ENCODE assay signal across 8 cellular contexts in the genomic region with DNA sequence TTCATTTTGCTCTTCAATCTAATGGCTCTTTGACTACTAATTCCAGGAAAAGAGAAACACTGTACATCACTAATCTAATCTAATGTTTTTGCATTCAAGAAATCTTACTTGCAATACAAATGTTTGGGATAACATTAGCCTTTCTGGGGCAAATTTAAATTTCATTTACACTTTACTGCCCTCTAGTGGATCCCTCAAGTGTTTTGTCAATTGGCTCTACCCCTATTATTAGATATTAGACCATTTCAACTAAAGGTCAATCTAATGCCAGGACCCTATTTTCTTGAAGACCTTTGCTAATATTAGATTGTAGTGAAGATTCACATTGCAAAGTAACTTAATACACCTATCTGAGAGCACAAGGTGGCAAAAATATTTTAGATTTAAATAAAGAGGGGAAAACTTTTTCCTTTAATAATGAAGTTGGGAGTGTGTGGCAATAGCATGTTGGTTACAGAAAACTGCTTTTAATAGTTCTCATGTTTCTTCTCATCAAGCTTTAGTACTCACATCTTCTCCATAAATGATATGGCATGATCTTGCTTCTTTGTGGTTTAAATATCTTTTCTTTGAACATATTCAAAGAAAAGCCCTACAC. TPM values are rescaled to one million over a fixed set of nuclear protein-coding genes. Genes with fewer than 3 reads are reported as not detected.
DNase-seq lines count a peak whose midpoint lies in the region; ATAC-seq and TF ChIP-seq lines count a peak whose summit lies in the region.

No MANE protein-coding gene starts in this region.

- H3K27ac ChIP-seq in neutrophil: no peak overlapping the region

- H3K27me3 Mint-ChIP-seq in natural killer cell (ENCODE audit: low read depth in 2 of 2): peaks cover 21 to 23% of the 10 kb centered on the region in 2 donors
- peaks cover 23 to 27% of the 10 kb centered on the region in 2 donors for H3K27me3 Mint-ChIP-seq in natural killer cell treated with Interleukin-12 subunit alpha and Interleukin-12 subunit beta and Interleukin-15 and Interleukin-18, amount 100 ng/mL, for 72 hours

- ATAC-seq in natural killer cell: peak in 1 of 3 donors; percentile 25
- no peak for ATAC-seq in natural killer cell treated with Interleukin-12 subunit alpha and Interleukin-12 subunit beta and Interleukin-15 and Interleukin-18, amount 100 ng/mL, for 72 hours
- ATAC-seq in GM19395 (IDR thresholded peaks at IDR 0.05; ENCODE audit: unreplicated experiment): no peak

- H3K4me1 ChIP-seq in neutrophil (ENCODE audit: control insufficient read depth in 1 of 2, insufficient read depth in 1 of 2, low read depth in 1 of 2, low read length in 1 of 2): peaks cover 23 to 26% of the 10 kb centered on the region in 2 experiments

- TF ChIP-seq CTCF in natural killer cell (IDR thresholded peaks at IDR 0.05): peak; percentile 90
- TF ChIP-seq CTCF in neutrophil (IDR thresholded peaks at IDR 0.05): peak; percentile 62

- H3K9me3 Mint-ChIP-seq in natural killer cell: no peaks in the 10 kb centered on the region
- H3K9me3 Mint-ChIP-seq in natural killer cell treated with Interleukin-12 subunit alpha and Interleukin-12 subunit beta and Interleukin-15 and Interleukin-18, amount 100 ng/mL, for 72 hours: no peaks in the 10 kb centered on the region

- intact Hi-C loops in natural killer cell (cut with micrococcal nuclease): loop anchor here (10.0 kb wide), 1 partner anchor 47 kb away; no protein-coding TSS in a partner anchor

- H3K36me3 Mint-ChIP-seq in natural killer cell: peaks cover 6% of the 10 kb centered on the region
- H3K36me3 Mint-ChIP-seq in natural killer cell treated with Interleukin-12 subunit alpha and Interleukin-12 subunit beta and Interleukin-15 and Interleukin-18, amount 100 ng/mL, for 72 hours: peaks cover 6% of the 10 kb centered on the region

- no peaks in the 10 kb centered on the region for H3K36me3 ChIP-seq in neutrophil

- H3K4me3 Mint-ChIP-seq in natural killer cell: no peak overlapping the region
- H3K4me3 Mint-ChIP-seq in natural killer cell treated with Interleukin-12 subunit alpha and Interleukin-12 subunit beta and Interleukin-15 and Interleukin-18, amount 100 ng/mL, for 72 hours: no peak overlapping the region

- peaks cover 58% of the 10 kb centered on the region for H3K27me3 ChIP-seq in neutrophil

- no peaks in the 10 kb centered on the region for H3K9me3 ChIP-seq in neutrophil

- peaks cover 11 to 14% of the 10 kb centered on the region in 2 donors for H3K4me1 Mint-ChIP-seq in natural killer cell
- H3K4me1 Mint-ChIP-seq in natural killer cell treated with Interleukin-12 subunit alpha and Interleukin-12 subunit beta and Interleukin-15 and Interleukin-18, amount 100 ng/mL, for 72 hours (ENCODE audit: low read depth in 2 of 2): peaks cover 10 to 13% of the 10 kb centered on the region in 2 donors

- H3K27ac Mint-ChIP-seq in natural killer cell: no peak overlapping the region
- H3K27ac Mint-ChIP-seq in natural killer cell treated with Interleukin-12 subunit alpha and Interleukin-12 subunit beta and Interleukin-15 and Interleukin-18, amount 100 ng/mL, for 72 hours: no peak overlapping the region

- no peak overlapping the region for H3K4me3 ChIP-seq in neutrophil (ENCODE audit: low read depth in 1 of 2, low read length in 1 of 2)

- DNase-seq in natural killer cell (no peak), NCI-H82 (lab: John Stamatoyannopoulos, UW) (peak; percentile 54), dedifferentiated amniotic fluid mesenchymal stem cell (ENCODE audit: extremely low spot score) (peak; percentile 55), activated gamma-delta T cell (lab: John Stamatoyannopoulos, UW) (no peak)
- DNase-seq in natural killer cell treated with Interleukin-12 subunit alpha and Interleukin-12 subunit beta and Interleukin-15 and Interleukin-18, amount 100 ng/mL, for 72 hours (ENCODE audit: low spot score): no peak
- no peak for DNase-seq in activated CD4-positive, alpha-beta T cell treated with anti-CD3 and anti-CD28 coated beads for 1 hour

RNA-seq across cellular contexts. Expression of a gene that starts 5.0 kb away (rescaled TPM):
- total RNA-seq in natural killer cell: not detected
- not detected for total RNA-seq in natural killer cell treated with Interleukin-12 subunit alpha and Interleukin-12 subunit beta and Interleukin-15 and Interleukin-18, amount 100 ng/mL, for 72 hours

RNA-seq across cellular contexts. Expression of a gene that starts 11.6 kb away (rescaled TPM):
- 100 to 1,000 TPM; 155 to 204 (median 164) TPM for total RNA-seq in natural killer cell
- 10 to 100 TPM; 92.0 to 93.0 TPM for total RNA-seq in natural killer cell treated with Interleukin-12 subunit alpha and Interleukin-12 subunit beta and Interleukin-15 and Interleukin-18, amount 100 ng/mL, for 72 hours

Comparison
In these comparisons a context has a peak if more than half of its experiments do, and no peak if none do; other contexts are left out.
1. DNase-seq: peak in NCI-H82 (single experiment) and dedifferentiated amniotic fluid mesenchymal stem cell (single experiment); none in natural killer cell (single experiment), natural killer cell treated with Interleukin-12 subunit alpha and Interleukin-12 subunit beta and Interleukin-15 and Interleukin-18, amount 100 ng/mL, for 72 hours (single experiment), activated CD4-positive, alpha-beta T cell treated with anti-CD3 and anti-CD28 coated beads for 1 hour (single experiment) and activated gamma-delta T cell (single experiment).